Comparison of ENCODE assay signal across 1 cellular context in the genomic region with DNA sequence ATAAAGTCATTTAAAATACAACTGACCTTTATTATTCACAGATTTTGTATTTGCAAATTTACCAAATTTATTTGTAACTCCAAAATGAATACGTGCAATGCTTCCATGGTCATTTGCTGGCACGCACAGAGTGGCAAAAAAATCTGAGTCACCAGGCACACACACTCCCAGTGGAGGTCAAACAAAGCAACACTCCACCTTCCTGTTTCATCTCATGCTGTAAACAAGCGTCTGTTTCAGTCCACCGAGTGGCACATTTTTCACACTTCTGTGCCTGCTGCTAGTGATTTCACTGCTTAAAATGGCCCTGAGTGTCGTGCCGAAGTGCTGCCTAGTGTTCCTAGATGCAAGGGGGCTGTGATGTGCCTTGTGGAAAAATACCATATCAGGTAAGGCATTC.
TF ChIP-seq lines count a peak whose summit lies in the region.

No MANE protein-coding gene starts in this region.

TF ChIP-seq in WTC11, 78 proteins besides CTCF, POLR2A, EP300 and RAD21 (continued from another document):
- TF ChIP-seq, protein P1, sequence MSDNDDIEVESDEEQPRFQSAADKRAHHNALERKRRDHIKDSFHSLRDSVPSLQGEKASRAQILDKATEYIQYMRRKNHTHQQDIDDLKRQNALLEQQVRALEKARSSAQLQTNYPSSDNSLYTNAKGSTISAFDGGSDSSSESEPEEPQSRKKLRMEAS (CRISPR knock-in tag; IDR thresholded peaks at IDR 0.05) = no peak
- no peak for TF ChIP-seq JUN (CRISPR knock-in tag; IDR thresholded peaks at IDR 0.05)
- TF ChIP-seq, protein P2, sequence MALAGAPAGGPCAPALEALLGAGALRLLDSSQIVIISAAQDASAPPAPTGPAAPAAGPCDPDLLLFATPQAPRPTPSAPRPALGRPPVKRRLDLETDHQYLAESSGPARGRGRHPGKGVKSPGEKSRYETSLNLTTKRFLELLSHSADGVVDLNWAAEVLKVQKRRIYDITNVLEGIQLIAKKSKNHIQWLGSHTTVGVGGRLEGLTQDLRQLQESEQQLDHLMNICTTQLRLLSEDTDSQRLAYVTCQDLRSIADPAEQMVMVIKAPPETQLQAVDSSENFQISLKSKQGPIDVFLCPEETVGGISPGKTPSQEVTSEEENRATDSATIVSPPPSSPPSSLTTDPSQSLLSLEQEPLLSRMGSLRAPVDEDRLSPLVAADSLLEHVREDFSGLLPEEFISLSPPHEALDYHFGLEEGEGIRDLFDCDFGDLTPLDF (CRISPR knock-in tag; IDR thresholded peaks at IDR 0.05) = no peak
- no peak for TF ChIP-seq ESRRA (CRISPR knock-in tag; IDR thresholded peaks at IDR 0.05; ENCODE audit: borderline replicate concordance)
- TF ChIP-seq, protein P3, sequence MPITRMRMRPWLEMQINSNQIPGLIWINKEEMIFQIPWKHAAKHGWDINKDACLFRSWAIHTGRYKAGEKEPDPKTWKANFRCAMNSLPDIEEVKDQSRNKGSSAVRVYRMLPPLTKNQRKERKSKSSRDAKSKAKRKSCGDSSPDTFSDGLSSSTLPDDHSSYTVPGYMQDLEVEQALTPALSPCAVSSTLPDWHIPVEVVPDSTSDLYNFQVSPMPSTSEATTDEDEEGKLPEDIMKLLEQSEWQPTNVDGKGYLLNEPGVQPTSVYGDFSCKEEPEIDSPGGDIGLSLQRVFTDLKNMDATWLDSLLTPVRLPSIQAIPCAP (CRISPR knock-in tag; IDR thresholded peaks at IDR 0.05) = no peak
- no peak for TF ChIP-seq FOXP1 (CRISPR knock-in tag; IDR thresholded peaks at IDR 0.05; ENCODE audit: borderline replicate concordance)
- TF ChIP-seq, protein P4, sequence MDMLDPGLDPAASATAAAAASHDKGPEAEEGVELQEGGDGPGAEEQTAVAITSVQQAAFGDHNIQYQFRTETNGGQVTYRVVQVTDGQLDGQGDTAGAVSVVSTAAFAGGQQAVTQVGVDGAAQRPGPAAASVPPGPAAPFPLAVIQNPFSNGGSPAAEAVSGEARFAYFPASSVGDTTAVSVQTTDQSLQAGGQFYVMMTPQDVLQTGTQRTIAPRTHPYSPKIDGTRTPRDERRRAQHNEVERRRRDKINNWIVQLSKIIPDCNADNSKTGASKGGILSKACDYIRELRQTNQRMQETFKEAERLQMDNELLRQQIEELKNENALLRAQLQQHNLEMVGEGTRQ (CRISPR knock-in tag; IDR thresholded peaks at IDR 0.05) = no peak
- no peak for TF ChIP-seq MXD4 (CRISPR knock-in tag; IDR thresholded peaks at IDR 0.05; ENCODE audit: borderline replicate concordance)
